Comparison of ENCODE assay signal across 39 cellular contexts in the genomic region with DNA sequence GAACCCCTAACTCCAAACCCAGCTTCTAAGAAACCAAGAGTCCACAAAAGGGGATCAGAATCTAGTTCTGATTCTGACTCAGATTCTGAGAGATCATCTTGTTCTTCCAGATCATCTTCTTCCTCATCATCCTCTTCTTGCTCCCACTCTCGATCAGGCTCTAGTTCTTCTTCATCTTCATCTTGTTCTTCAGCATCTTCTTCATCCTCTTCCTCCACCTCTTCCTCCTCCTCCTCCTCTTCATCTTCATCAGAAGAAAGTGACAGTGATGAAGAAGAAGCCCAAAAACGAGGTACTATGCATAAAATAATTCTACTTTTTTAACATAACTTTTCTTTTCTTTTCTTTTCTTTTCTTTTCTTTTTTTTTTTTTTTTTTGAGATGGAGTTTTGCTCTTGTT.
"Had no signal": no experiment of that assay in that cellular context is flagged by ENCODE, and none has a peak within 500 bp of the region (broad histone marks: within the 10 kb centered on the region; RNA-seq: fewer than 3 reads in every experiment).

No MANE protein-coding gene starts in this region.

- H3K27me3 Mint-ChIP-seq: activated naive CD4-positive, alpha-beta T cell treated with anti-CD3 and anti-CD28 coated beads, Interleukin-2, amount 10 ng/mL, durations not matched to agents 7 days and 5 days; activated naive CD4-positive, alpha-beta T cell treated with anti-CD3 and anti-CD28 coated beads, Interleukin-2, amount 50 U/mL, for 24 hours; activated naive CD8-positive, alpha-beta T cell; activated naive CD8-positive, alpha-beta T cell treated with anti-CD3 and anti-CD28 coated beads for 36 hours; activated naive CD8-positive, alpha-beta T cell treated with anti-CD3 and anti-CD28 coated beads, Interleukin-2, amount 10 ng/mL, durations not matched to agents 7 days and 5 days; activated naive CD8-positive, alpha-beta T cell treated with anti-CD3 and anti-CD28 coated beads, Interleukin-2, amount 50 U/mL, for 24 hours; activated T-helper 17 cell treated with anti-CD3 and anti-CD28 coated beads, Interleukin-2, amount 50 U/mL, for 72 hours; brain; central memory CD8-positive, alpha-beta T cell had no signal

- ATAC-seq: activated naive CD4-positive, alpha-beta T cell treated with anti-CD3 and anti-CD28 coated beads, Interleukin-2, amount 50 U/mL, for 72 hours; activated naive CD8-positive, alpha-beta T cell treated with anti-CD3 and anti-CD28 coated beads, Interleukin-2, amount 50 U/mL, for 24 hours; activated T-cell treated with anti-CD3 and anti-CD28 coated beads, Interleukin-2, amount 50 U/mL, for 4 hours; activated T-cell treated with anti-CD3 and anti-CD28 coated beads, Interleukin-2, amount 50 U/mL, for 72 hours; activated T-helper 17 cell treated with anti-CD3 and anti-CD28 coated beads, Interleukin-2, amount 50 U/mL, for 72 hours; body of pancreas had no signal

- H3K27ac Mint-ChIP-seq: activated naive CD4-positive, alpha-beta T cell treated with anti-CD3 and anti-CD28 coated beads for 36 hours; activated naive CD4-positive, alpha-beta T cell treated with anti-CD3 and anti-CD28 coated beads, Interleukin-2, amount 10 ng/mL, durations not matched to agents 7 days and 5 days; activated naive CD4-positive, alpha-beta T cell treated with anti-CD3 and anti-CD28 coated beads, Interleukin-2, amount 50 U/mL, for 24 hours; activated naive CD4-positive, alpha-beta T cell treated with anti-CD3 and anti-CD28 coated beads, Interleukin-2, amount 50 U/mL, for 72 hours; activated naive CD8-positive, alpha-beta T cell; activated naive CD8-positive, alpha-beta T cell treated with anti-CD3 and anti-CD28 coated beads for 36 hours; activated naive CD8-positive, alpha-beta T cell treated with anti-CD3 and anti-CD28 coated beads, Interleukin-2, amount 10 ng/mL, durations not matched to agents 7 days and 5 days; activated naive CD8-positive, alpha-beta T cell treated with anti-CD3 and anti-CD28 coated beads, Interleukin-2, amount 50 U/mL, for 24 hours; activated T-cell treated with anti-CD3 and anti-CD28 coated beads, Interleukin-2, amount 50 U/mL, for 72 hours; activated T-helper 1 cell treated with anti-CD3 and anti-CD28 coated beads, Interleukin-12 subunit alpha, Interleukin-12 subunit beta, Interleukin-2, Interleukin-4 antibody, amounts not matched to agents 30 ng/mL and 10 ng/mL and 1 ng/mL, durations not matched to agents 14 hours and 24 hours and 36 hours; activated T-helper 17 cell treated with anti-CD3 and anti-CD28 coated beads, Interleukin-2, amount 50 U/mL, for 72 hours; activated T-helper 2 cell treated with anti-CD3 and anti-CD28 coated beads, Interferon-gamma antibody, Interleukin-2, Interleukin-4, amounts not matched to agents 10 μg/mL and 5 μg/mL and 100 μg/mL, durations not matched to agents 14 hours and 24 hours and 36 hours; brain had no signal

- H3K36me3 ChIP-seq: breast epithelium had no signal

- H3K4me3 Mint-ChIP-seq: activated naive CD4-positive, alpha-beta T cell treated with anti-CD3 and anti-CD28 coated beads for 36 hours; activated naive CD4-positive, alpha-beta T cell treated with anti-CD3 and anti-CD28 coated beads, Interleukin-2, amount 10 ng/mL, durations not matched to agents 7 days and 5 days; activated naive CD4-positive, alpha-beta T cell treated with anti-CD3 and anti-CD28 coated beads, Interleukin-2, amount 50 U/mL, for 24 hours; activated naive CD8-positive, alpha-beta T cell; activated naive CD8-positive, alpha-beta T cell treated with anti-CD3 and anti-CD28 coated beads for 36 hours; activated naive CD8-positive, alpha-beta T cell treated with anti-CD3 and anti-CD28 coated beads, Interleukin-2, amount 10 ng/mL, durations not matched to agents 7 days and 5 days; activated naive CD8-positive, alpha-beta T cell treated with anti-CD3 and anti-CD28 coated beads, Interleukin-2, amount 50 U/mL, for 24 hours; activated T-cell treated with anti-CD3 and anti-CD28 coated beads, Interleukin-2, amount 50 U/mL, for 4 hours; activated T-cell treated with anti-CD3 and anti-CD28 coated beads, Interleukin-2, amount 50 U/mL, for 72 hours; activated T-helper 1 cell treated with anti-CD3 and anti-CD28 coated beads, Interleukin-12 subunit alpha, Interleukin-12 subunit beta, Interleukin-2, Interleukin-4 antibody, amounts not matched to agents 30 ng/mL and 10 ng/mL and 1 ng/mL, durations not matched to agents 14 hours and 24 hours and 36 hours; activated T-helper 17 cell treated with anti-CD3 and anti-CD28 coated beads, Interleukin-2, amount 50 U/mL, for 72 hours; brain; central memory CD8-positive, alpha-beta T cell had no signal

- H3K9me3 Mint-ChIP-seq: activated naive CD4-positive, alpha-beta T cell treated with anti-CD3 and anti-CD28 coated beads for 36 hours; activated naive CD4-positive, alpha-beta T cell treated with anti-CD3 and anti-CD28 coated beads, Interleukin-2, amount 10 ng/mL, durations not matched to agents 7 days and 5 days; activated naive CD4-positive, alpha-beta T cell treated with anti-CD3 and anti-CD28 coated beads, Interleukin-2, amount 50 U/mL, for 24 hours; activated naive CD4-positive, alpha-beta T cell treated with anti-CD3 and anti-CD28 coated beads, Interleukin-2, amount 50 U/mL, for 72 hours; activated naive CD8-positive, alpha-beta T cell treated with anti-CD3 and anti-CD28 coated beads for 36 hours; activated naive CD8-positive, alpha-beta T cell treated with anti-CD3 and anti-CD28 coated beads, Interleukin-2, amount 10 ng/mL, durations not matched to agents 7 days and 5 days; activated naive CD8-positive, alpha-beta T cell treated with anti-CD3 and anti-CD28 coated beads, Interleukin-2, amount 50 U/mL, for 24 hours; activated T-cell treated with anti-CD3 and anti-CD28 coated beads, Interleukin-2, amount 50 U/mL, for 4 hours; activated T-cell treated with anti-CD3 and anti-CD28 coated beads, Interleukin-2, amount 50 U/mL, for 72 hours; activated T-helper 1 cell treated with anti-CD3 and anti-CD28 coated beads, Interleukin-12 subunit alpha, Interleukin-12 subunit beta, Interleukin-2, Interleukin-4 antibody, amounts not matched to agents 30 ng/mL and 10 ng/mL and 1 ng/mL, durations not matched to agents 14 hours and 24 hours and 36 hours; activated T-helper 17 cell treated with anti-CD3 and anti-CD28 coated beads, Interleukin-2, amount 50 U/mL, for 72 hours; activated T-helper 2 cell treated with anti-CD3 and anti-CD28 coated beads, Interferon-gamma antibody, Interleukin-2, Interleukin-4, amounts not matched to agents 10 μg/mL and 5 μg/mL and 100 μg/mL, durations not matched to agents 14 hours and 24 hours and 36 hours; brain; central memory CD8-positive, alpha-beta T cell had no signal

- H3K27ac ChIP-seq: adrenal gland, ascending aorta, body of pancreas, brain microvascular endothelial cell, breast epithelium, cardiac muscle cell had no signal

- H3K4me1 ChIP-seq: adrenal gland, ascending aorta, body of pancreas, breast epithelium had no signal

- H3K36me3 Mint-ChIP-seq: activated naive CD4-positive, alpha-beta T cell treated with anti-CD3 and anti-CD28 coated beads, Interleukin-2, amount 50 U/mL, for 72 hours; activated naive CD8-positive, alpha-beta T cell treated with anti-CD3 and anti-CD28 coated beads for 36 hours had no signal

- FAIRE-seq: astrocyte, bronchial epithelial cell, colon had no signal

- H3K4me1 Mint-ChIP-seq: activated naive CD4-positive, alpha-beta T cell treated with anti-CD3 and anti-CD28 coated beads, Interleukin-2, amount 10 ng/mL, durations not matched to agents 7 days and 5 days; activated naive CD4-positive, alpha-beta T cell treated with anti-CD3 and anti-CD28 coated beads, Interleukin-2, amount 50 U/mL, for 24 hours; activated naive CD8-positive, alpha-beta T cell treated with anti-CD3 and anti-CD28 coated beads for 36 hours; activated naive CD8-positive, alpha-beta T cell treated with anti-CD3 and anti-CD28 coated beads, Interleukin-2, amount 10 ng/mL, durations not matched to agents 7 days and 5 days; activated naive CD8-positive, alpha-beta T cell treated with anti-CD3 and anti-CD28 coated beads, Interleukin-2, amount 50 U/mL, for 24 hours; activated T-helper 17 cell treated with anti-CD3 and anti-CD28 coated beads, Interleukin-2, amount 50 U/mL, for 72 hours; central memory CD8-positive, alpha-beta T cell had no signal

- DNase-seq: activated effector memory CD4-positive, alpha-beta T cell treated with anti-CD3 and anti-CD28 coated beads, Interleukin-2, amount 50 U/mL, for 16 hours; activated effector memory CD4-positive, alpha-beta T cell treated with Interleukin-2 at 50 U/mL for 16 hours; activated gamma-delta T cell; activated gamma-delta T cell treated with Interleukin-2 at 50 U/mL for 16 hours; activated naive CD4-positive, alpha-beta T cell; activated naive CD4-positive, alpha-beta T cell treated with anti-CD3 and anti-CD28 coated beads for 36 hours; activated naive CD4-positive, alpha-beta T cell treated with anti-CD3 and anti-CD28 coated beads, Interleukin-2, amount 10 ng/mL, durations not matched to agents 7 days and 5 days; activated naive CD4-positive, alpha-beta T cell treated with anti-CD3 and anti-CD28 coated beads, Interleukin-2, amount 50 U/mL, for 16 hours; activated naive CD4-positive, alpha-beta T cell treated with Interleukin-2 at 50 U/mL for 16 hours; activated naive CD8-positive, alpha-beta T cell treated with anti-CD3 and anti-CD28 coated beads for 36 hours; activated naive CD8-positive, alpha-beta T cell treated with anti-CD3 and anti-CD28 coated beads, Interleukin-2, amount 10 ng/mL, durations not matched to agents 7 days and 5 days; activated naive CD8-positive, alpha-beta T cell treated with anti-CD3 and anti-CD28 coated beads, Interleukin-2, amount 50 U/mL, for 24 hours; activated T-cell treated with anti-CD3 and anti-CD28 coated beads, Interleukin-2, amount 50 U/mL, for 4 hours; activated T-cell treated with anti-CD3 and anti-CD28 coated beads, Interleukin-2, amount 50 U/mL, for 48 hours; activated T-cell treated with anti-CD3 and anti-CD28 coated beads, Interleukin-2, amount 50 U/mL, for 72 hours; adrenal gland; amniotic stem cell; amygdala; anterior cingulate cortex; aorta; body of pancreas; brain microvascular endothelial cell; caudate nucleus; central memory CD4-positive, alpha-beta T cell; cerebellar nuclear complex had no signal

- H3K9me3 ChIP-seq: adrenal gland, ascending aorta, body of pancreas, breast epithelium had no signal

- H3K4me3 ChIP-seq: adrenal gland, ascending aorta, body of pancreas, breast epithelium, cardiac muscle cell had no signal
